ENCODE assay signal across 15 cellular contexts in the genomic region with DNA sequence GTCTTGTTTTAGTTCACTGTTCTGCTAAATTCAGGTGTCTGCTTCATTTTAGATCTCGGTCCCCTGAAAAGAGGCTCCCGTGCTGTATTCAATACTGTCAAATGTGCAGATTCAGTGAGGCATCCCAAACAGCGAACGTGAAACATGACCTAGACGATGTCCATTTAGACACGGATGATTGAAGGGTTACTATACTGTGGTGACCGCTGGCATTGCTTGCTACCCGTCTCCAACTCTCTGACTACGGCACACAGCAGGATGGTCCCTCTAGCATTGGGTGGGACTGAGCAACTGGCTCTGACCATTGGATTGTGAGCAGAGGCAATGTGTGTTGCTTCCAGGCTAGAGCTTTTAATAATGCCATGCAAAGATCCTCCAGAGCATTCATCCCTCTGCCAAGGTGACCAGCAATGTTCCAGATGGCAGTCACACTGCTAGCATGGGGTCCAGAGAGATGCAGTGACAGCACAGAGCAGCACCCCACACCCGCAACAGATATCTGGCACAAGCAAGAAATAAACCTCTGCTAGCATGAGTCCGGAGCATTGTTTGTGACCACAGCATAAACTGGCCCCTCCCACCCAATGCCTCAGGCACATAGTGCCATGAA. TPM values are rescaled to one million over a fixed set of nuclear protein-coding genes. Genes with fewer than 3 reads are reported as not detected.
"Had no signal": no experiment of that assay in that cellular context is flagged by ENCODE, and none has a peak within 500 bp of the region (broad histone marks: within the 10 kb centered on the region; RNA-seq: fewer than 3 reads in every experiment).

No MANE protein-coding gene starts in this region.

- H3K4me3 ChIP-seq: neural progenitor cell, ovary, tibial nerve had no signal

- ATAC-seq: stimulated activated effector memory CD8-positive, alpha-beta T cell treated with anti-CD3 and anti-CD28 coated beads, Interleukin-12 subunit alpha, Interleukin-12 subunit beta, amount 100 ng/mL, for 72 hours had no signal

- H3K27ac ChIP-seq: neural progenitor cell, ovary, tibial nerve had no signal

- H3K27me3 Mint-ChIP-seq: activated naive CD8-positive, alpha-beta T cell treated with anti-CD3 and anti-CD28 coated beads, Interleukin-2, amount 10 ng/mL, durations not matched to agents 7 days and 5 days had no signal

- H3K4me2 ChIP-seq: neural progenitor cell had no signal

- H3K4me3 Mint-ChIP-seq: activated CD4-positive, alpha-beta T cell treated with anti-CD3 and anti-CD28 coated beads, Interleukin-2, amount 10 ng/mL, durations not matched to agents 7 days and 5 days; activated naive CD8-positive, alpha-beta T cell treated with anti-CD3 and anti-CD28 coated beads, Interleukin-2, amount 10 ng/mL, durations not matched to agents 7 days and 5 days; neural progenitor cell; stimulated activated effector memory CD8-positive, alpha-beta T cell treated with anti-CD3 and anti-CD28 coated beads, Interleukin-12 subunit alpha, Interleukin-12 subunit beta, amount 100 ng/mL, for 72 hours had no signal

- DNase-seq: activated CD4-positive, alpha-beta T cell treated with anti-CD3 and anti-CD28 coated beads, Interleukin-2, amount 10 ng/mL, durations not matched to agents 7 days and 5 days; activated naive CD4-positive, alpha-beta T cell; activated naive CD8-positive, alpha-beta T cell treated with anti-CD3 and anti-CD28 coated beads, Interleukin-2, amount 10 ng/mL, durations not matched to agents 7 days and 5 days; activated T-cell treated with anti-CD3 and anti-CD28 coated beads for 4 hours; glutamatergic neuron; hypothalamus; kidney; mesendoderm; ovary had no signal

- H3K9me3 ChIP-seq: ovary, tibial nerve had no signal

- H3K4me1 Mint-ChIP-seq: activated CD4-positive, alpha-beta T cell treated with anti-CD3 and anti-CD28 coated beads, Interleukin-2, amount 10 ng/mL, durations not matched to agents 7 days and 5 days; activated naive CD8-positive, alpha-beta T cell treated with anti-CD3 and anti-CD28 coated beads, Interleukin-2, amount 10 ng/mL, durations not matched to agents 7 days and 5 days; stimulated activated effector memory CD8-positive, alpha-beta T cell treated with anti-CD3 and anti-CD28 coated beads, Interleukin-12 subunit alpha, Interleukin-12 subunit beta, amount 100 ng/mL, for 72 hours had no signal

- FAIRE-seq: endometrium, kidney had no signal

- H3K36me3 Mint-ChIP-seq: activated naive CD8-positive, alpha-beta T cell treated with anti-CD3 and anti-CD28 coated beads, Interleukin-2, amount 10 ng/mL, durations not matched to agents 7 days and 5 days; neural progenitor cell; stimulated activated effector memory CD8-positive, alpha-beta T cell treated with anti-CD3 and anti-CD28 coated beads, Interleukin-12 subunit alpha, Interleukin-12 subunit beta, amount 100 ng/mL, for 72 hours had no signal

- H3K9ac ChIP-seq: neural progenitor cell had no signal

- H2AFZ ChIP-seq: neural progenitor cell had no signal

- H3K36me3 ChIP-seq: neural progenitor cell, ovary, tibial nerve had no signal

- H3K27ac Mint-ChIP-seq: activated CD4-positive, alpha-beta T cell treated with anti-CD3 and anti-CD28 coated beads, Interleukin-2, amount 10 ng/mL, durations not matched to agents 7 days and 5 days; activated naive CD8-positive, alpha-beta T cell treated with anti-CD3 and anti-CD28 coated beads, Interleukin-2, amount 10 ng/mL, durations not matched to agents 7 days and 5 days; stimulated activated effector memory CD8-positive, alpha-beta T cell treated with anti-CD3 and anti-CD28 coated beads, Interleukin-12 subunit alpha, Interleukin-12 subunit beta, amount 100 ng/mL, for 72 hours had no signal

- H3K9me3 Mint-ChIP-seq: activated CD4-positive, alpha-beta T cell treated with anti-CD3 and anti-CD28 coated beads, Interleukin-2, amount 10 ng/mL, durations not matched to agents 7 days and 5 days; activated naive CD8-positive, alpha-beta T cell treated with anti-CD3 and anti-CD28 coated beads, Interleukin-2, amount 10 ng/mL, durations not matched to agents 7 days and 5 days; neural progenitor cell; stimulated activated effector memory CD8-positive, alpha-beta T cell treated with anti-CD3 and anti-CD28 coated beads, Interleukin-12 subunit alpha, Interleukin-12 subunit beta, amount 100 ng/mL, for 72 hours had no signal

- H3K27me3 ChIP-seq: neural progenitor cell, ovary, tibial nerve had no signal

RNA-seq across cellular contexts. Expression of gene METTL24, which starts 9.1 kb away (rescaled TPM):
- total RNA-seq: activated CD4-positive, alpha-beta T cell treated with anti-CD3 and anti-CD28 coated beads, Interleukin-2, amount 10 ng/mL, durations not matched to agents 7 days and 5 days; activated CD8-positive, alpha-beta memory T cell treated with anti-CD3 and anti-CD28 coated beads for 36 hours; dermis microvascular lymphatic vessel endothelial cell had no signal
